20 cellular contexts compared by ENCODE assay signal in the genomic region with DNA sequence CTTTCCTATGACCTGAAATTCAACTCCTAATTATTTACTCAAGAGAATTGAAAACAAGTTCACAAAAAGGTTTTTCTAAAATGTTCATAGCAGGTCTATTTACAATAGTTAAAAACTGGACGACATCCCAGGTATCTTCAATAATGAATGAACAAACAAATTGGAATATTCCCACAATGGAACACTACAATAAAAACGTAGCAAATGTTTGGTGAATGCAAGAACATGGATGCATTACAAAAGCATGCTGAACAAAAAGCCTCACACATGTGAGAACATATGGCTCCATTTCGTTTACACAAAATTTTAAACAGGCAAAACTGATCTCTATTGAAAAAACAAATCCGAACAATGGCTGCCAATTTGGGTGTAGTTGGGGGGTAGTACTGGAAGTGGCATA.
DNase-seq lines count a peak whose midpoint lies in the region; ATAC-seq lines count a peak whose summit lies in the region.
"Had no signal": no experiment of that assay in that cellular context is flagged by ENCODE, and none has a peak within 500 bp of the region (broad histone marks: within the 10 kb centered on the region; RNA-seq: fewer than 3 reads in every experiment).

No MANE protein-coding gene starts in this region.

- no peaks in the 10 kb centered on the region for H3K4me1 Mint-ChIP-seq in activated CD8-positive, alpha-beta memory T cell treated with anti-CD3 and anti-CD28 coated beads, Interleukin-2, amount 10 ng/mL, durations not matched to agents 7 days and 5 days
- H3K4me1 Mint-ChIP-seq: B cell, CD14-positive monocyte had no signal

- CTCF ChIA-PET in activated CD8-positive, alpha-beta memory T cell treated with anti-CD3 and anti-CD28 coated beads, Interleukin-2, amount 10 ng/mL, durations not matched to agents 7 days and 5 days (lab: Charles Lee), result no interaction called here

- no peak for ATAC-seq in HG03097 (IDR thresholded peaks at IDR 0.05; ENCODE audit: low FRiP score, unreplicated experiment)
- ATAC-seq in activated CD8-positive, alpha-beta memory T cell treated with anti-CD3 and anti-CD28 coated beads, Interleukin-2, amount 10 ng/mL, durations not matched to agents 7 days and 5 days, result no peak
- ATAC-seq: A549, SK-N-SH treated with all-trans-retinoic acid at 6 μM for 48 hours had no signal

- peaks cover 6% of the 10 kb centered on the region for H3K9me3 Mint-ChIP-seq in activated CD8-positive, alpha-beta memory T cell treated with anti-CD3 and anti-CD28 coated beads, Interleukin-2, amount 10 ng/mL, durations not matched to agents 7 days and 5 days (ENCODE audit: low read depth)

- DNase-seq in DMS153 (lab: John Stamatoyannopoulos, UW), result peak; percentile 93
- peak; percentile 93 for DNase-seq in NCI-H1092 treated with DMSO at 0.1 percent for 48 hours (lab: John Stamatoyannopoulos, UW)
- DNase-seq in NCI-H2081 treated with DMSO at 0.1 percent for 48 hours (lab: John Stamatoyannopoulos, UW), result peak; percentile 95
- peak; percentile 97 for DNase-seq in NCI-H748 (lab: John Stamatoyannopoulos, UW; ENCODE audit: unreplicated experiment)
- no peak for DNase-seq in ecto neural progenitor cell (ENCODE audit: low spot score)
- DNase-seq in HT-29 (ENCODE audit: low spot score), result no peak
- no peak for DNase-seq in activated CD8-positive, alpha-beta memory T cell treated with anti-CD3 and anti-CD28 coated beads, Interleukin-2, amount 10 ng/mL, durations not matched to agents 7 days and 5 days
- DNase-seq: GOT3, HCEC 1CT, KBM-7, NCI-H1694, NCI-H226, NCI-H526, Peyer's patch had no signal

- H3K36me3 Mint-ChIP-seq in activated CD8-positive, alpha-beta memory T cell treated with anti-CD3 and anti-CD28 coated beads, Interleukin-2, amount 10 ng/mL, durations not matched to agents 7 days and 5 days, result no peaks in the 10 kb centered on the region
- H3K36me3 Mint-ChIP-seq: CD14-positive monocyte had no signal

- no peak overlapping the region for H3K27ac Mint-ChIP-seq in activated CD8-positive, alpha-beta memory T cell treated with anti-CD3 and anti-CD28 coated beads, Interleukin-2, amount 10 ng/mL, durations not matched to agents 7 days and 5 days
- H3K27ac Mint-ChIP-seq: B cell; CD14-positive monocyte; T-helper 2 cell treated with Interferon-gamma antibody and Interleukin-4, amounts not matched to agents 5 μg/mL and 100 μg/mL, for 36 hours had no signal

- H3K4me3 Mint-ChIP-seq in activated CD8-positive, alpha-beta memory T cell treated with anti-CD3 and anti-CD28 coated beads, Interleukin-2, amount 10 ng/mL, durations not matched to agents 7 days and 5 days, result no peak overlapping the region
- H3K4me3 Mint-ChIP-seq: B cell; CD14-positive monocyte; T-helper 2 cell treated with Interferon-gamma antibody and Interleukin-4, amounts not matched to agents 5 μg/mL and 100 μg/mL, for 36 hours had no signal

- H3K27me3 Mint-ChIP-seq in activated CD8-positive, alpha-beta memory T cell treated with anti-CD3 and anti-CD28 coated beads, Interleukin-2, amount 10 ng/mL, durations not matched to agents 7 days and 5 days, result no peaks in the 10 kb centered on the region
- H3K27me3 Mint-ChIP-seq: B cell had no signal

Comparison
In these comparisons a context has a peak if more than half of its experiments do, and no peak if none do; other contexts are left out.
1. DNase-seq: peak in DMS153 (single experiment), NCI-H1092 treated with DMSO at 0.1 percent for 48 hours (single experiment), NCI-H2081 treated with DMSO at 0.1 percent for 48 hours (single experiment) and NCI-H748 (single experiment); none in ecto neural progenitor cell (single experiment), HT-29 (single experiment) and activated CD8-positive, alpha-beta memory T cell treated with anti-CD3 and anti-CD28 coated beads, Interleukin-2, amount 10 ng/mL, durations not matched to agents 7 days and 5 days (single experiment).